In genomic region chr2:237616373-237617304, GRCh38 we compare ENCODE assay signal across 9 cellular contexts. TPM values are rescaled to one million over a fixed set of nuclear protein-coding genes. Genes with fewer than 3 reads are reported as not detected.
A peak's percentile ranks its signal among the peaks of the same experiment; 100 is the strongest.
DNase-seq lines count a peak whose midpoint lies in the region; ATAC-seq, FAIRE-seq and TF ChIP-seq lines count a peak whose summit lies in the region.
"Had no signal": no experiment of that assay in that cellular context is flagged by ENCODE, and none has a peak within 500 bp of the region (broad histone marks: within the 10 kb centered on the region; RNA-seq: fewer than 3 reads in every experiment).

No MANE protein-coding gene starts in this region.

- no TSS peak for BruUV-seq in mammary epithelial cell (replicated peaks; lab: Mats Ljungman, UMichigan)

- H3K27me3 ChIP-seq in mammary epithelial cell (ENCODE audit: insufficient read depth, low read length) (no peaks in the 10 kb centered on the region), aorta (ENCODE audit: control insufficient read depth in 1 of 2, insufficient read depth in 2 of 2, low read length in 1 of 2) (no peaks in the 10 kb centered on the region)

- intact Hi-C loops in Right ventricle myocardium inferior (cut with DNase I): no loop called here
- intact Hi-C loops in cardiac septum (cut with DNase I): no loop called here
- intact Hi-C loops in mammary epithelial cell (cut with micrococcal nuclease): no loop called here
- intact Hi-C loops in aorta (cut with DNase I): loop anchor here in 1 of 2 donors (2.0 kb wide), 1 partner anchor 16 kb away; no protein-coding TSS in a partner anchor

- no peak for TF ChIP-seq CTCF in mammary epithelial cell (conservative IDR thresholded peaks at IDR 0.05 in 1 of 2, IDR thresholded peaks at IDR 0.05 in 1 of 2; ENCODE audit: extremely low read depth in 1 of 2, insufficient read depth in 1 of 2, low read depth in 1 of 2, low read length in 2 of 2)

- H4K20me1 ChIP-seq in mammary epithelial cell (ENCODE audit: insufficient read depth, low read length): no peaks in the 10 kb centered on the region

- no peak overlapping the region for H2AFZ ChIP-seq in mammary epithelial cell (ENCODE audit: low read depth, low read length)

- dilution Hi-C loops in mammary epithelial cell (cut with HindIII; ENCODE audit: low sequenced_read_pairs): no loop called here

- H3K9me3 ChIP-seq in mammary epithelial cell (replicated peaks; ENCODE audit: insufficient read depth, low read length): no peaks in the 10 kb centered on the region
- H3K9me3 ChIP-seq in aorta (ENCODE audit: control insufficient read depth, low read length): no peaks in the 10 kb centered on the region

- H3K4me2 ChIP-seq in mammary epithelial cell (ENCODE audit: insufficient read depth, low read depth, low read length): no peak overlapping the region

- no peak for TF ChIP-seq POLR2A in H54 (IDR thresholded peaks at IDR 0.05; ENCODE audit: low read depth, low read length)

- no peak overlapping the region for H3K9ac ChIP-seq in mammary epithelial cell (ENCODE audit: insufficient read depth, low read length)

- WGBS in mammary epithelial cell (ENCODE audit: low coverage, missing lambda C conversion rate): 47% methylated on average over 12 of the region's 12 CpGs
- WGBS in aorta, 2 donors: 17 to 18% methylated on average over 12 of the region's 12 CpGs

- no peaks in the 10 kb centered on the region for H3K4me1 ChIP-seq in mammary epithelial cell (ENCODE audit: insufficient read depth, low read length)
- peaks cover 0 to 12% of the 10 kb centered on the region in 2 donors for H3K4me1 ChIP-seq in aorta (ENCODE audit: control insufficient read depth in 1 of 2, insufficient read depth in 2 of 2, low read length in 2 of 2)

- peak; percentile 72 for ATAC-seq in Right ventricle myocardium inferior
- ATAC-seq in aorta (ENCODE audit: low FRiP score): peak; percentile 80

- no peak for DNase-seq in Right ventricle myocardium inferior (ENCODE audit: missing footprints)
- DNase-seq in cardiac septum (ENCODE audit: low spot score): no peak
- peak; percentile 12 for DNase-seq in mammary epithelial cell
- DNase-seq in lung microvascular endothelial cell (ENCODE audit: low read depth in 2 of 2): peak; percentile 87 to 89
- no peak for DNase-seq in aorta
- DNase-seq in activated CD8-positive, alpha-beta memory T cell treated with anti-CD3 and anti-CD28 coated beads for 24 hours: no peak
- DNase-seq in H54 (ENCODE audit: insufficient read length, low spot score): no peak
- DNase-seq in AML-193 (lab: John Stamatoyannopoulos, UW): no peak

- no peaks in the 10 kb centered on the region for H3K36me3 ChIP-seq in mammary epithelial cell (ENCODE audit: insufficient read depth, low read length)
- no peaks in the 10 kb centered on the region for H3K36me3 ChIP-seq in aorta (ENCODE audit: control insufficient read depth in 1 of 2, insufficient read depth in 2 of 2, low read length in 1 of 2)

- FAIRE-seq in H54 (lab: Jason Lieb, UNC): no peak

- CTCF ChIA-PET in mammary epithelial cell (lab: Charles Lee; ENCODE audit: low non-redundant PET): no interaction called here

- H3K79me2 ChIP-seq in mammary epithelial cell (ENCODE audit: insufficient read depth, low read length): no peaks in the 10 kb centered on the region

- H3K4me3 ChIP-seq in mammary epithelial cell (replicated peaks in 1 of 3; ENCODE audit: insufficient read depth in 1 of 3, low read depth in 2 of 3, low read length in 3 of 3) (no peak overlapping the region), aorta (ENCODE audit: low read length in 2 of 2) (no peak overlapping the region)

- in situ Hi-C loops in mammary epithelial cell (cut with MboI; ENCODE audit: low sequenced_read_pairs in 2 of 2): no loop called here

- H3K27ac ChIP-seq in mammary epithelial cell (ENCODE audit: insufficient read depth, low read depth, low read length): no peak overlapping the region
- H3K27ac ChIP-seq in aorta (ENCODE audit: low read depth in 1 of 2, low read length in 2 of 2): peak overlapping the region; percentile 93 to 98

RNA-seq across cellular contexts. Expression of gene LRRFIP1, which starts 10.7 kb away (rescaled TPM):
- total RNA-seq in Right ventricle myocardium inferior (104 TPM), cardiac septum (157 TPM), mammary epithelial cell (100 to 1,000 TPM in 1 of 2 donors, 10 to 100 TPM in 1; 69.8 to 188 TPM), lung microvascular endothelial cell (89.3 and 96.1 TPM in 2 replicates), aorta (100 to 1,000 TPM; 234 to 348 TPM)
- polyA plus RNA-seq in mammary epithelial cell (71.9 TPM), aorta (100 to 1,000 TPM; 100 to 105 TPM)
- 58.4 TPM for polyA minus RNA-seq in mammary epithelial cell

RNA-seq across cellular contexts. Expression of gene RAB17, which starts 26.1 kb away (rescaled TPM):
- total RNA-seq in Right ventricle myocardium inferior (2.4 TPM), cardiac septum (3.5 TPM), mammary epithelial cell (1 to 10 TPM; 7.2 to 8.9 TPM), lung microvascular endothelial cell (10.9 and 12.6 TPM in 2 replicates), aorta (1 to 10 TPM; 3.7 to 4.5 TPM)
- polyA plus RNA-seq in mammary epithelial cell (12.8 TPM), aorta (10 to 100 TPM; 11.1 to 22.3 TPM)
- polyA minus RNA-seq in mammary epithelial cell: 20.4 TPM

RNA-seq across cellular contexts. Expression of gene PRLH, which starts 50.3 kb away (rescaled TPM):
- not detected for total RNA-seq in Right ventricle myocardium inferior
- not detected for total RNA-seq in cardiac septum
- total RNA-seq in mammary epithelial cell: not detected
- polyA plus RNA-seq in mammary epithelial cell: not detected
- not detected for polyA minus RNA-seq in mammary epithelial cell
- total RNA-seq in lung microvascular endothelial cell: not detected in 2 replicates
- not detected for total RNA-seq in aorta
- polyA plus RNA-seq in aorta: not detected
- total RNA-seq: ureter had no signal

Comparison
In these comparisons a context has a peak if more than half of its experiments do, and no peak if none do; other contexts are left out.
1. DNase-seq: peak in mammary epithelial cell (single experiment) and lung microvascular endothelial cell (2 of 2); none in Right ventricle myocardium inferior (single experiment), cardiac septum (single experiment), aorta (0 of 2), activated CD8-positive, alpha-beta memory T cell treated with anti-CD3 and anti-CD28 coated beads for 24 hours (single experiment), H54 (single experiment) and AML-193 (0 of 2).